ENCODE assay signal across 1 cellular context in the genomic region with DNA sequence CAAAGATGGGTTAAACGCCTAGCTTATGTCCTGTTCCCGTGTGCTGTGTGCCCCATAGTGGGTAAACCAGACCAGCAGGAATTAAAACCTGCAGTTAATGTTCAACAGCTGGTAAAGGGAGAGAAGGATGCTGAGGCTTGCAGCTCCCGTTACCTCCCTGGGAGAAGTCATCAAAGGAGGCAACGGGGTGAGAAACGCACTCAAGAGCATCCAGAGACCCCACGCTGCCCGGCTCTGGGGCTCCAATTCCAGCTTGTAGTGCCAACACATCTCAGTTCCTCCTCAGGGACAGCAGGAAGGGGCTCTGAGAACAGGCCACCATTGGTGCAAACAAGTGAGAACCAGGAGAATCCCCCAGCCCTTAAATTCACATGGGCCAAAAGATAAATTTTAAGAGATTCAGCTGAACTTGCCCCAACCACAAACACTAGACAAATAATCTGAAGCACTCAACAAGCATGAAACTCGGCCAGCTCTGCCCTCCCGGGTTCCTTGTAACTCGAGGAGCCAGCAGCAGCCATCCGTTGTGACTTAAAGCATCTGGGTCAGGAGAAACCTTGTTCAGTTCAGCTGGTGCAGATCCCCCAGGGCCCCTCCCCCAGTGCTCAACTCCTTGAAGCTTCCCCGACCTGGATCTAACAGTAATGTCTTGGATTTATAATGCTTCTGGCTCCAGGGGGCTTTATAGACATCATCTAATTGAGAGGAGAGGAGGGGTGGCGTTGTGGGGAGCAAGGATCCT.
TF ChIP-seq lines count a peak whose summit lies in the region.

No MANE protein-coding gene starts in this region.

TF ChIP-seq in H1, 55 proteins besides CTCF, POLR2A, EP300 and RAD21 (continued from another document):
- TF ChIP-seq, protein P1, sequence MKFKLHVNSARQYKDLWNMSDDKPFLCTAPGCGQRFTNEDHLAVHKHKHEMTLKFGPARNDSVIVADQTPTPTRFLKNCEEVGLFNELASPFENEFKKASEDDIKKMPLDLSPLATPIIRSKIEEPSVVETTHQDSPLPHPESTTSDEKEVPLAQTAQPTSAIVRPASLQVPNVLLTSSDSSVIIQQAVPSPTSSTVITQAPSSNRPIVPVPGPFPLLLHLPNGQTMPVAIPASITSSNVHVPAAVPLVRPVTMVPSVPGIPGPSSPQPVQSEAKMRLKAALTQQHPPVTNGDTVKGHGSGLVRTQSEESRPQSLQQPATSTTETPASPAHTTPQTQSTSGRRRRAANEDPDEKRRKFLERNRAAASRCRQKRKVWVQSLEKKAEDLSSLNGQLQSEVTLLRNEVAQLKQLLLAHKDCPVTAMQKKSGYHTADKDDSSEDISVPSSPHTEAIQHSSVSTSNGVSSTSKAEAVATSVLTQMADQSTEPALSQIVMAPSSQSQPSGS (IDR thresholded peaks at IDR 0.05; ENCODE audit: low read length): no peak
- TF ChIP-seq CHD7 (IDR thresholded peaks at IDR 0.05; ENCODE audit: insufficient replicate concordance, low read length): no peak
